In the genomic region with DNA sequence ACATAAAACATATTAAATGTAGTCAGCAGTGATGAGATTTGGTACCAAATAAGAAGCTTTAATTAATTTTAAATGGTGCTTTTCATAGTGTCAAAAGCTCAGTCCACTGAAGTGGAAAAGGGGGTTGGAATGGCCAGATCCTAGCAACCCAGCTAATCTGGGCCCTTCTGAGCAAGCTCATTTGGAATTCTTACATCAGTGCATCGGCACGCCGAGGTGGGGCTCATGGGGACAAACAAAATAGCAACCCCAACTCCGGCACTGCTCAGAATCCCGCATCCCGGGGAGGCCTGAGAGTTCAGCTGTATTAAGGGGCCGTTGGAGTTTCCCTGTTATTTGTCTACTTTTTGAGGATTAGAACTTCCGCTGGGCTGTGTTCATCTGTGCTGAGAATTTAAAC, we compare ENCODE assay signal across 1 cellular context.
TF ChIP-seq lines count a peak whose summit lies in the region.

No MANE protein-coding gene starts in this region.

TF ChIP-seq in H1, 55 proteins besides CTCF, POLR2A, EP300 and RAD21 (continued from another document):
- TF ChIP-seq TEAD4 (IDR thresholded peaks at IDR 0.05; ENCODE audit: low read depth, low read length) (0 out of 2 replicates have a peak, but pooled peaks have one; percentile 8), ASH2L (IDR thresholded peaks at IDR 0.05; ENCODE audit: low read length) (no peak)
